Comparison of ENCODE assay signal across 1 cellular context in genomic region chrX:74422029-74422352, GRCh38.
TF ChIP-seq lines count a peak whose summit lies in the region.

No MANE protein-coding gene starts in this region.

TF ChIP-seq in liver, 16 proteins besides CTCF, POLR2A, EP300 and RAD21 (continued from another document):
- TF ChIP-seq REST (IDR thresholded peaks at IDR 0.05) (no peak), RXRA (IDR thresholded peaks at IDR 0.05) (no peak), SP1 (IDR thresholded peaks at IDR 0.05) (no peak), ATF3 (IDR thresholded peaks at IDR 0.05) (no peak), HNF4A (conservative IDR thresholded peaks at IDR 0.05) (no peak), NR2F2 (IDR thresholded peaks at IDR 0.05) (no peak), ZBTB33 (IDR thresholded peaks at IDR 0.05) (no peak), MAX (IDR thresholded peaks at IDR 0.05) (no peak), EGR1 (IDR thresholded peaks at IDR 0.05; ENCODE audit: low read depth in 2 of 2) (no peak), JUND (IDR thresholded peaks at IDR 0.05) (no peak), HNF4G (IDR thresholded peaks at IDR 0.05) (no peak)
